18 cellular contexts compared by ENCODE assay signal in genomic region chrX:13797512-13797911, GRCh38. TPM values are rescaled to one million over a fixed set of nuclear protein-coding genes. Genes with fewer than 3 reads are reported as not detected.
DNase-seq lines count a peak whose midpoint lies in the region; ATAC-seq, FAIRE-seq and TF ChIP-seq lines count a peak whose summit lies in the region.
"Had no signal": no experiment of that assay in that cellular context is flagged by ENCODE, and none has a peak within 500 bp of the region (broad histone marks: within the 10 kb centered on the region; RNA-seq: fewer than 3 reads in every experiment).

No MANE protein-coding gene starts in this region.

- TF ChIP-seq CTCF in bronchial epithelial cell (IDR thresholded peaks at IDR 0.05; ENCODE audit: insufficient read depth, low read length, severe bottlenecking), result no peak
- TF ChIP-seq CTCF in glutamatergic neuron (IDR thresholded peaks at IDR 0.05; ENCODE audit: partially characterized antibody, unreplicated experiment), result no peak

- no peaks in the 10 kb centered on the region for H3K79me2 ChIP-seq in trophoblast cell (ENCODE audit: control insufficient read depth, insufficient read depth, low read length, poor library complexity)

- DNase-seq in Ammon's horn (ENCODE audit: low spot score) (peak; percentile 31), bronchial epithelial cell (ENCODE audit: low read depth) (no peak), glutamatergic neuron (no peak), trophoblast cell (no peak)
- DNase-seq in activated CD8-positive, alpha-beta memory T cell treated with anti-CD3 and anti-CD28 coated beads, Interleukin-2, amount 50 U/mL, for 4 hours, result no peak
- DNase-seq: AML-193; CD4-positive, CD25-positive, alpha-beta regulatory T cell; DMS153; DMS79 treated with DMSO at 0.1 percent for 48 hours; EL; HCEC 1CT had no signal

- no peak overlapping the region for H2AK5ac ChIP-seq in trophoblast cell (ENCODE audit: low read length)

- H3K27me3 ChIP-seq in bronchial epithelial cell (ENCODE audit: control insufficient read depth, insufficient read depth, low read length) (no peaks in the 10 kb centered on the region), trophoblast cell (ENCODE audit: insufficient read depth, low read length) (no peaks in the 10 kb centered on the region)

- no peak overlapping the region for H3K27ac ChIP-seq in trophoblast cell (ENCODE audit: low read depth, low read length)
- H3K27ac ChIP-seq: 22Rv1; BLaER1 treated with 17β-estradiol and CSF1 and Interleukin-3, amounts not matched to agents 10 nM and 100 nM had no signal

- peak; percentile 91 for FAIRE-seq in bronchial epithelial cell (lab: Jason Lieb, UNC)
- FAIRE-seq: G401.6, H1, K562 had no signal

- H3K9me3 Mint-ChIP-seq in glutamatergic neuron (ENCODE audit: unreplicated experiment), result peaks cover 3% of the 10 kb centered on the region

- no CpG with 5 or more reads among the region's 4 CpGs for WGBS in trophoblast cell (ENCODE audit: extremely low coverage, insufficient coverage, insufficient read length)

- peak overlapping the region; percentile 36 for H4K12ac ChIP-seq in trophoblast cell (ENCODE audit: low read depth, low read length)

- H2BK5ac ChIP-seq in trophoblast cell (ENCODE audit: low read depth, low read length, poor library complexity), result no peak overlapping the region

- no peak overlapping the region for H3K9ac ChIP-seq in trophoblast cell (ENCODE audit: low read length)
- H3K9ac ChIP-seq: BLaER1 treated with 17β-estradiol and CSF1 and Interleukin-3, amounts not matched to agents 10 nM and 100 nM had no signal

- H3K27ac Mint-ChIP-seq in glutamatergic neuron (ENCODE audit: unreplicated experiment), result peak overlapping the region; percentile 14
- H3K27ac Mint-ChIP-seq: CD4-positive, CD25-positive, alpha-beta regulatory T cell had no signal

- H3K14ac ChIP-seq in trophoblast cell (ENCODE audit: low read length), result no peak overlapping the region

- no peak overlapping the region for H2BK12ac ChIP-seq in trophoblast cell (ENCODE audit: low read length)

- H3K23ac ChIP-seq in trophoblast cell (ENCODE audit: low read length), result no peak overlapping the region

- ATAC-seq in HG02588 (IDR thresholded peaks at IDR 0.05; ENCODE audit: unreplicated experiment) (no peak), HG03039 (IDR thresholded peaks at IDR 0.05; ENCODE audit: unreplicated experiment) (no peak)
- ATAC-seq: K562 had no signal

- H4K91ac ChIP-seq in trophoblast cell (ENCODE audit: low read depth, low read length), result no peak overlapping the region

- H3K18ac ChIP-seq in trophoblast cell (ENCODE audit: low read length), result no peak overlapping the region

- H3K79me1 ChIP-seq in trophoblast cell (ENCODE audit: low read length), result no peaks in the 10 kb centered on the region

- no peaks in the 10 kb centered on the region for H3K36me3 ChIP-seq in bronchial epithelial cell (ENCODE audit: control insufficient read depth, insufficient read depth, low read length)
- H3K36me3 ChIP-seq in trophoblast cell (ENCODE audit: control insufficient read depth in 1 of 2, insufficient read depth in 2 of 2, low read length in 2 of 2), result no peaks in the 10 kb centered on the region
- H3K36me3 ChIP-seq: BLaER1 treated with 17β-estradiol and CSF1 and Interleukin-3, amounts not matched to agents 10 nM and 100 nM had no signal

- peaks cover 27% of the 10 kb centered on the region for H3K4me1 Mint-ChIP-seq in glutamatergic neuron (ENCODE audit: low read depth, unreplicated experiment)
- H3K4me1 Mint-ChIP-seq: CD4-positive, CD25-positive, alpha-beta regulatory T cell had no signal

- no peak overlapping the region for H4K8ac ChIP-seq in trophoblast cell (ENCODE audit: low read depth, low read length)

- H3K4me3 ChIP-seq in bronchial epithelial cell (ENCODE audit: low read depth, low read length) (no peak overlapping the region), trophoblast cell (ENCODE audit: low read depth, low read length) (no peak overlapping the region)
- H3K4me3 ChIP-seq: BLaER1 treated with 17β-estradiol and CSF1 and Interleukin-3, amounts not matched to agents 10 nM and 100 nM; K562 had no signal

- H3K4me3 Mint-ChIP-seq in glutamatergic neuron (ENCODE audit: unreplicated experiment), result peak overlapping the region; percentile 32
- H3K4me3 Mint-ChIP-seq: CD4-positive, CD25-positive, alpha-beta regulatory T cell had no signal

- H3K4me2 ChIP-seq in trophoblast cell (ENCODE audit: low read length), result no peak overlapping the region
- H3K4me2 ChIP-seq: BLaER1 treated with 17β-estradiol and CSF1 and Interleukin-3, amounts not matched to agents 10 nM and 100 nM had no signal

- peaks cover 12% of the 10 kb centered on the region for H3K27me3 Mint-ChIP-seq in glutamatergic neuron (ENCODE audit: unreplicated experiment)

- H3K9me3 ChIP-seq in trophoblast cell (ENCODE audit: insufficient read depth, low read depth, low read length), result no peaks in the 10 kb centered on the region

- H2BK120ac ChIP-seq in trophoblast cell (ENCODE audit: insufficient read depth, low read length, poor library complexity), result no peak overlapping the region

- H3K4me1 ChIP-seq in trophoblast cell (ENCODE audit: control insufficient read depth in 1 of 2, insufficient read depth in 2 of 2, low read length in 2 of 2), result no peaks in the 10 kb centered on the region
- H3K4me1 ChIP-seq: BLaER1 treated with 17β-estradiol and CSF1 and Interleukin-3, amounts not matched to agents 10 nM and 100 nM had no signal

- no peak overlapping the region for H2AFZ ChIP-seq in trophoblast cell (ENCODE audit: insufficient read depth, low read length, poor library complexity)

- H3K36me3 Mint-ChIP-seq in glutamatergic neuron (ENCODE audit: unreplicated experiment), result peaks cover 11% of the 10 kb centered on the region
- H3K36me3 Mint-ChIP-seq: CD4-positive, CD25-positive, alpha-beta regulatory T cell had no signal

- no peak overlapping the region for H3K4ac ChIP-seq in trophoblast cell (ENCODE audit: low read depth, low read length)

RNA-seq across cellular contexts. Expression of gene GPM6B, which starts 19.4 kb away (rescaled TPM):
- under 0.01 and 1.2 TPM in 2 replicates for total RNA-seq in bronchial epithelial cell
- total RNA-seq in glutamatergic neuron (ENCODE audit: unreplicated experiment), result 516 TPM
- polyA plus RNA-seq in trophoblast cell (2013), result 1.8 TPM in 2 replicates
- total RNA-seq: CD4-positive, CD25-positive, alpha-beta regulatory T cell; K562 had no signal

Comparison
In these comparisons a context has a peak if more than half of its experiments do, and no peak if none do; other contexts are left out.
1. RNA of gene GPM6B, which starts 19.4 kb away (total RNA-seq): 516 TPM in glutamatergic neuron (single experiment); under 0.01 to 1.2 TPM in bronchial epithelial cell; every median in the first group is over 100 times any median in the second.